In the genomic region with DNA sequence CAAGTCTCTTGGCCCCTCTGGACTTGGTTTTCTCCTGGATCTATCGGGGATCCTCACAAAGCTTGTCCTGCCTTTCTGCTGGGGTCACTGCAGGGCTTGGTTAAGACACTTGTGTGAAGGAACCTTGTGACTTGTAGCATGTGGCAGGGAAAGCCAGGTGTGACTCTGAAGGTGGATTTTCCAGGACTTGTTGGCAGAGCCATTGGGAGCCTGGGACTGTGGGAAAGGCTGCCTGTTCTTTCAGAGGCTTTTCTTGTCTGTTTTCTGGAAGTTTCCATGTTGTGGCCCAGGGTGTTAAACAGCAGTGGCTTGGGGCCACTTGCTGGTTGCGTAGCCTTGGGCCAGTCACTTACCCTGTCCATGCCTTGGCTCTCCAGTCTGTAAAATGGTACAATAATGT, we compare ENCODE assay signal across 14 cellular contexts.
"Had no signal": no experiment of that assay in that cellular context is flagged by ENCODE, and none has a peak within 500 bp of the region (broad histone marks: within the 10 kb centered on the region; RNA-seq: fewer than 3 reads in every experiment).

No MANE protein-coding gene starts in this region.

- H3K9me3 ChIP-seq: heart left ventricle, SJSA1 had no signal

- DNase-seq: activated CD4-positive, alpha-beta memory T cell treated with anti-CD3 and anti-CD28 coated beads, Interleukin-2, amount 10 ng/mL, durations not matched to agents 7 days and 5 days; activated CD8-positive, alpha-beta memory T cell treated with anti-CD3 and anti-CD28 coated beads, Interleukin-2, amount 50 U/mL, for 4 hours; activated naive CD4-positive, alpha-beta T cell treated with Interleukin-2 at 50 U/mL for 16 hours; activated naive CD8-positive, alpha-beta T cell treated with anti-CD3 and anti-CD28 coated beads, Interleukin-2, amount 50 U/mL, for 24 hours; central memory CD4-positive, alpha-beta T cell; foreskin keratinocyte; heart left ventricle; kidney; right cardiac atrium; stimulated activated naive B cell treated with anti-CD40 and anti-IgM and Interleukin-4, amounts not matched to agents 10 μg/mL and 1 μg/mL and 100 μg/mL, for 72 hours; T-helper 9 cell had no signal

- H3K4me2 ChIP-seq: neural progenitor cell had no signal

- H3K9ac ChIP-seq: neural progenitor cell had no signal

- H3K27me3 ChIP-seq: foreskin keratinocyte, heart left ventricle, neural progenitor cell, SJSA1 had no signal

- H3K4me3 ChIP-seq: heart left ventricle, neural progenitor cell, SJSA1 had no signal

- H3K27ac ChIP-seq: foreskin keratinocyte, neural progenitor cell, SJSA1 had no signal

- H3K36me3 ChIP-seq: neural progenitor cell had no signal

- ATAC-seq: activated naive CD8-positive, alpha-beta T cell treated with anti-CD3 and anti-CD28 coated beads, Interleukin-2, amount 50 U/mL, for 24 hours; esophagus mucosa; foreskin keratinocyte; heart left ventricle; right cardiac atrium; stimulated activated naive B cell treated with anti-CD40 and anti-IgM and Interleukin-4, amounts not matched to agents 10 μg/mL and 1 μg/mL and 100 μg/mL, for 72 hours had no signal

- H3K4me1 ChIP-seq: neural progenitor cell had no signal

- H2AFZ ChIP-seq: neural progenitor cell had no signal
